13 cellular contexts compared by ENCODE assay signal in genomic region chr4:124846306-124846705, GRCh38.
"Had no signal": no experiment of that assay in that cellular context is flagged by ENCODE, and none has a peak within 500 bp of the region (broad histone marks: within the 10 kb centered on the region; RNA-seq: fewer than 3 reads in every experiment).

No MANE protein-coding gene starts in this region.

- H3K36me3 ChIP-seq: gastroesophageal sphincter, heart right ventricle, pancreas had no signal

- H3K27ac Mint-ChIP-seq: activated CD4-positive, alpha-beta memory T cell treated with anti-CD3 and anti-CD28 coated beads for 36 hours; activated naive CD8-positive, alpha-beta T cell had no signal

- ATAC-seq: body of pancreas, gastroesophageal sphincter, heart right ventricle, pancreas had no signal

- H3K36me3 Mint-ChIP-seq: activated CD4-positive, alpha-beta memory T cell treated with anti-CD3 and anti-CD28 coated beads for 36 hours; activated naive CD8-positive, alpha-beta T cell had no signal

- DNase-seq: activated CD4-positive, alpha-beta memory T cell treated with anti-CD3 and anti-CD28 coated beads for 36 hours; activated effector memory CD4-positive, alpha-beta T cell treated with anti-CD3 and anti-CD28 coated beads, Interleukin-2, amount 50 U/mL, for 16 hours; activated T-cell treated with anti-CD3 and anti-CD28 coated beads, Interleukin-2, amount 50 U/mL, for 48 hours; amygdala; body of pancreas; effector memory CD4-positive, alpha-beta T cell; heart right ventricle; pancreas; stimulated activated CD4-positive, alpha-beta T cell treated with anti-CD3 and anti-CD28 coated beads, Interleukin-12 subunit alpha, Interleukin-12 subunit beta, amount 100 ng/mL, for 4 hours; stimulated activated CD4-positive, alpha-beta T cell treated with anti-CD3 and anti-CD28 coated beads, Interleukin-2, amount 100 ng/mL, for 24 hours had no signal

- H3K4me1 ChIP-seq: body of pancreas, gastroesophageal sphincter, heart right ventricle, pancreas had no signal

- H3K27me3 ChIP-seq: body of pancreas, gastroesophageal sphincter, heart right ventricle, pancreas had no signal

- H3K4me3 Mint-ChIP-seq: activated CD4-positive, alpha-beta memory T cell treated with anti-CD3 and anti-CD28 coated beads for 36 hours; activated naive CD8-positive, alpha-beta T cell had no signal

- H3K27me3 Mint-ChIP-seq: activated CD4-positive, alpha-beta memory T cell treated with anti-CD3 and anti-CD28 coated beads for 36 hours; activated naive CD8-positive, alpha-beta T cell had no signal

- H3K4me3 ChIP-seq: body of pancreas, gastroesophageal sphincter, heart right ventricle, lung, pancreas had no signal

- H3K9me3 ChIP-seq: body of pancreas, pancreas had no signal

- H3K27ac ChIP-seq: body of pancreas, gastroesophageal sphincter, heart right ventricle, pancreas had no signal
